ENCODE assay signal across 8 cellular contexts in the genomic region with DNA sequence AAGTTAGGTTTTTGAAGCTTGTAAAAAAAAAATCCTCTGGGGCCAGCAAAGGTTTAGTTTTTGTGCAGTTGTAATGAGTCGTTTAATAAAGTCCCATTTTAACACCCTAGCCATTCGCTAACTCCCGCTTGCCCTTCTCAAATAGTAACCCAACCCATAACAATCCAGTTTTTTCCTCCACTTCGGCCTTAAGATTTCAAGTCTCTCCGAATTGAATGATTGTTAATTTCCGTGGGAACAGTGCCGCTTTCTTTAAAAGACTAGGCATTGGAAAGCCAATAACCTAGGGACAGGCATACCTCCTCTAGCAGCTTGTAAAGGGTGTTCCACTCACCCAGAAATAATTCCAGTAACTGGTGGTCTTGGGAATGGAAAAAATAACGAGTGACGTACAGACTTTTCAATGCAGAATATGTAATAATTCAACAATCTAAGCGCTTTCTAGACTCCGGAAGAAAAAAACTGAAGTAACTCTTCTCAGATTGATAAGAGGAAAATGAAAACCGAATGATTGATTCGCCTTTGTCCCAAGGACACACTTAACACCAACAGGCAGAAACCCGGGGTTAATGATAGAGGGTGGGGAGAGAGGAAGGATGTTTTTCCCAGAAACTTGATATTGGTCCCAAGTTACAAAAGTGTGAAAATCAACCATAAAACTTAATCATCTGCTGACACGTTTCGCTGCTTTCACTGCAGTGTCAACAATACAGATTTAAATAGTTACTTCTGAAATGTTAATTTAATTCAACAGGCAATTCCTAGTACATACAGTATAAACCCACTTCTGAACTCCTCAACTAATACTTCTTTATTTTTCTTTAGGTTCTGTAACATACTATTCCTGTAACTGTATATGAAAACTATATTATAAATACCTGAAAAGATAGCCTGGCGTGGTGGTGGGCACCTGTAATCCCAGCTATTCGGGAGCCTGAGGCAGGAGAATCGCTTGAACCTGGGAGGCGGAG. TPM values are rescaled to one million over a fixed set of nuclear protein-coding genes. Genes with fewer than 3 reads are reported as not detected.
DNase-seq lines count a peak whose midpoint lies in the region; ATAC-seq and TF ChIP-seq lines count a peak whose summit lies in the region.

No MANE protein-coding gene starts in this region.

- H3K4me3 ChIP-seq in heart right ventricle (peak overlapping the region; percentile 64 to 87 (median 70)), astrocyte of the spinal cord (ENCODE audit: low read depth, low read length) (peak overlapping the region; percentile 87), urinary bladder (ENCODE audit: low read depth, low read length) (peak overlapping the region; percentile 35)

- DNase-seq in heart right ventricle (peak in 1 of 2 donors; percentile 9), Right ventricle myocardium superior (no peak), astrocyte of the spinal cord (ENCODE audit: low read depth, low spot score) (peak; percentile 22), memory B cell (ENCODE audit: low spot score in 2 of 2) (no peak)

- intact Hi-C loops in heart right ventricle (cut with DNase I): no loop called here
- intact Hi-C loops in Right ventricle myocardium superior (cut with DNase I): no loop called here

- WGBS in heart right ventricle, 2 donors: 44 to 51% methylated on average over 20 of the region's 20 CpGs
- WGBS in urinary bladder: 45% methylated on average over 20 of the region's 20 CpGs

- peak overlapping the region; percentile 60 for H3K4me3 Mint-ChIP-seq in memory B cell

- H3K27ac Mint-ChIP-seq in memory B cell: peak overlapping the region; percentile 86

- in situ Hi-C loops in astrocyte of the spinal cord (cut with HindIII; ENCODE audit: low sequenced_read_pairs): no loop called here

- ATAC-seq in heart right ventricle (no peak), Right ventricle myocardium superior (ENCODE audit: poor library complexity) (no peak), memory B cell (ENCODE audit: low read depth) (no peak), HG02798 (IDR thresholded peaks at IDR 0.05; ENCODE audit: poor library complexity, unreplicated experiment) (no peak), HG03095 (IDR thresholded peaks at IDR 0.05; ENCODE audit: unreplicated experiment) (no peak), GM18907 (IDR thresholded peaks at IDR 0.05; ENCODE audit: unreplicated experiment) (no peak)

- no peaks in the 10 kb centered on the region for H3K27me3 Mint-ChIP-seq in memory B cell

- no peaks in the 10 kb centered on the region for H3K36me3 ChIP-seq in heart right ventricle
- no peaks in the 10 kb centered on the region for H3K36me3 ChIP-seq in urinary bladder (ENCODE audit: insufficient read depth)

- H3K27ac ChIP-seq in heart right ventricle: peak overlapping the region in 9 of 10 donors; percentile 35 to 83 (median 65)
- peak overlapping the region; percentile 82 for H3K27ac ChIP-seq in urinary bladder (ENCODE audit: low read depth)

- peaks cover 14% of the 10 kb centered on the region for H3K4me1 Mint-ChIP-seq in memory B cell

- H3K27me3 ChIP-seq in heart right ventricle: no peaks in the 10 kb centered on the region

- TF ChIP-seq CTCF in heart right ventricle (IDR thresholded peaks at IDR 0.05): no peak
- no peak for TF ChIP-seq CTCF in astrocyte of the spinal cord (IDR thresholded peaks at IDR 0.05; ENCODE audit: low read depth, low read length)

- H3K4me1 ChIP-seq in heart right ventricle: peaks cover 0 to 34% (median 9%) of the 10 kb centered on the region in 9 donors
- H3K4me1 ChIP-seq in urinary bladder (ENCODE audit: insufficient read depth): no peaks in the 10 kb centered on the region

- H3K9me3 Mint-ChIP-seq in memory B cell: no peaks in the 10 kb centered on the region

- no peaks in the 10 kb centered on the region for H3K9me3 ChIP-seq in heart right ventricle

- H3K36me3 Mint-ChIP-seq in memory B cell: no peaks in the 10 kb centered on the region

RNA-seq across cellular contexts. Expression of gene SINHCAF, which starts 1.0 kb away (rescaled TPM):
- total RNA-seq in heart right ventricle (10 to 100 TPM in 6 of 10 donors, 1 to 10 TPM in 4; 5.7 to 16.9 (median 10.9) TPM), Right ventricle myocardium superior (7.5 TPM), urinary bladder (47.7 TPM)
- polyA plus RNA-seq in heart right ventricle (1 to 10 TPM; 6.1 TPM), urinary bladder (17.4 TPM)

Comparison
In these comparisons a context has a peak if more than half of its experiments do, and no peak if none do; other contexts are left out.
1. H3K4me3 ChIP-seq: peak in every context shown above with its lines; median percentile 87 in astrocyte of the spinal cord; 70 in heart right ventricle; 35 in urinary bladder.